ENCODE assay signal across 8 cellular contexts in the genomic region with DNA sequence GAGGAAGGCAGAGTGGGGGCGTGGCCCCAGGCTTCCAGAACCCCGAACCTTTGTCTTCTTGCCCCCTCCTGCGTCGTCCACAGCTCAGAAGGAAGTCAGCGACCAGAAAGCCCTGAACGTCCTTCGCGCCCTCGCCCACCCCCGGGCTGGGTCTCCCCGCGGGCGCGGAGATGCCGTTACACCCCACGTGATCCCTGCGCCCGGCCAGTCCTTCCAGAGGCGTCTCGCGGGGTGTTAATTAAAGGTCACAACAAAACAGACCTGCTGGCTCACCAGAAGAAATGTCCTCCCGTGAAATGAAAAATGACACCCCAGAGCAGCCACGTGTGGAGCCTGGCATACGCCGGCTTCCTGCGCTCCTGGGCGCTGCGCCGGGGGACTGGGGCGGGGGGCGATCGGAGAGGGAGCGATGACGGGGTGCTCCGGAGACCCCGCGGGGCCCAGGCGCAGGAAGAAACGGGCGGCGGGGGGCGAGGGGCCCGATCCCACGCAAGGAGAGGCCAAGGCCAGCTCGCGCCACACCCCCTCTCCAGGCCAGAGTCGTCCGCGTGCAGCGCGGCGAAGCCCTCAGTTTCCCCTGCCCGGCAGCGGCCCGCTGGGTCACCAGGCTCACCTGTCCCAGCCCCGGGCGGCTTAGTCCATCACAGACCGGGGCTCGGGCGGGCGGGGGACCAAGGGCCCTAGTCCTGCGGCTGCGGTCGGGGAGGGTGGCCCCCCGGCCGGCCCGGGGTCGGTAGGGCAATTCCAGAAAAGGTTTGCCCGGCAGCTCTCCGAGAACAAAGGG. TPM values are rescaled to one million over a fixed set of nuclear protein-coding genes. Genes with fewer than 3 reads are reported as not detected.
DNase-seq lines count a peak whose midpoint lies in the region; ATAC-seq and TF ChIP-seq lines count a peak whose summit lies in the region.

No MANE protein-coding gene starts in this region.

- H3K27ac ChIP-seq in OCI-LY7 (ENCODE audit: low read depth, low read length, poor library complexity, severe bottlenecking) (no peak overlapping the region), left lung (no peak overlapping the region), thoracic aorta (no peak overlapping the region)

- H3K9me2 ChIP-seq in OCI-LY7 (ENCODE audit: insufficient read depth, low read length), result no peaks in the 10 kb centered on the region

- ATAC-seq in left lung, result peak; percentile 3
- no peak for ATAC-seq in thoracic aorta (ENCODE audit: insufficient number of reproducible peaks, low FRiP score, low read depth)
- no peak for ATAC-seq in HG02973 (IDR thresholded peaks at IDR 0.05; ENCODE audit: unreplicated experiment)
- ATAC-seq in HG03469 (IDR thresholded peaks at IDR 0.05; ENCODE audit: unreplicated experiment), result no peak

- H3K27me3 ChIP-seq in left lung (peaks cover 0 to 84% of the 10 kb centered on the region in 2 donors), thoracic aorta (replicated peaks; ENCODE audit: insufficient read depth) (peaks cover 8% of the 10 kb centered on the region)

- POLR2A ChIA-PET in OCI-LY7 (lab: Charles Lee), result interaction anchor here (1.1 kb wide), 1 partner anchor 18 kb away, joined by 3 read pairs; no protein-coding TSS in a partner anchor

- H3K4me2 ChIP-seq in OCI-LY7 (ENCODE audit: low read length), result peak overlapping the region; percentile 31; the same call in 1 of the 2 replicates

- CTCF ChIA-PET in OCI-LY7 (lab: Charles Lee; ENCODE audit: unreplicated experiment), result no interaction called here

- TF ChIP-seq CTCF in OCI-LY7 (conservative IDR thresholded peaks at IDR 0.05; ENCODE audit: low read length) (no peak), cardiac fibroblast (IDR thresholded peaks at IDR 0.05; ENCODE audit: low read depth, low read length) (no peak), left lung (IDR thresholded peaks at IDR 0.05) (no peak), thoracic aorta (IDR thresholded peaks at IDR 0.05) (no peak)

- no peaks in the 10 kb centered on the region for H4K20me1 ChIP-seq in OCI-LY7 (ENCODE audit: insufficient read depth, low read length)

- H2AFZ ChIP-seq in OCI-LY7 (ENCODE audit: low read length), result no peak overlapping the region

- H3K9me3 ChIP-seq in OCI-LY7 (ENCODE audit: low read length) (no peaks in the 10 kb centered on the region), left lung (no peaks in the 10 kb centered on the region), thoracic aorta (no peaks in the 10 kb centered on the region)

- no peaks in the 10 kb centered on the region for H3K36me3 ChIP-seq in OCI-LY7 (ENCODE audit: insufficient read depth, low read length)
- no peaks in the 10 kb centered on the region for H3K36me3 ChIP-seq in left lung
- no peaks in the 10 kb centered on the region for H3K36me3 ChIP-seq in thoracic aorta

- intact Hi-C loops in OCI-LY7 (cut with micrococcal nuclease; ENCODE audit: unreplicated experiment), result loop anchor here (1.0 kb wide), 1 partner anchor 849 kb away; no protein-coding TSS in a partner anchor
- intact Hi-C loops in left lung (cut with DNase I), result loop anchor here in 1 of 2 donors (5.0 to 10.0 kb wide), 2 partner anchors 851 to 1338 kb away; no protein-coding TSS in a partner anchor

- DNase-seq in stimulated activated CD4-positive, alpha-beta T cell treated with anti-CD3 and anti-CD28 coated beads, Interleukin-2, amount 100 ng/mL, for 24 hours, result peak; percentile 12 to 18
- no peak for DNase-seq in stimulated activated CD4-positive, alpha-beta T cell treated with anti-CD3 and anti-CD28 coated beads, Interleukin-2, amount 100 ng/mL, for 48 hours
- DNase-seq in OCI-LY7 (ENCODE audit: low spot score) (no peak), cardiac fibroblast (ENCODE audit: low read depth in 2 of 2) (no peak), left lung (peak in 1 of 2 donors; percentile 82), thoracic aorta (ENCODE audit: low spot score) (no peak)

- H3K4me3 ChIP-seq in OCI-LY7 (ENCODE audit: low read depth, low read length, poor library complexity, severe bottlenecking), result no peak overlapping the region
- peak overlapping the region; percentile 80 to 98 for H3K4me3 ChIP-seq in cardiac fibroblast (replicated peaks in 1 of 2; ENCODE audit: low read depth in 2 of 2, low read length in 2 of 2)
- H3K4me3 ChIP-seq in left lung, result peak overlapping the region; percentile 39 to 48
- H3K4me3 ChIP-seq in thoracic aorta, result peak overlapping the region; percentile 79

- H3K4me1 ChIP-seq in OCI-LY7 (ENCODE audit: insufficient read depth, low read length, poor library complexity, severe bottlenecking) (peaks cover 7% of the 10 kb centered on the region), left lung (peaks cover 4 to 47% of the 10 kb centered on the region in 2 donors), thoracic aorta (ENCODE audit: control insufficient read depth in 1 of 2, low read depth in 2 of 2) (peaks cover 35 to 38% of the 10 kb centered on the region in 2 donors)

- no TSS peak for BruUV-seq in OCI-LY7 (replicated peaks; lab: Mats Ljungman, UMichigan)

- no peaks in the 10 kb centered on the region for H3K79me2 ChIP-seq in OCI-LY7 (ENCODE audit: insufficient read depth, low read depth, low read length)

RNA-seq across cellular contexts. Expression of gene KIF26B, which starts 0.9 kb away (rescaled TPM):
- total RNA-seq in OCI-LY7 (2014; rRNA removed; shearing (Covaris generic)), result not detected in 2 replicates
- total RNA-seq in OCI-LY7 (2022) (not detected in 2 replicates), left lung (10 to 100 TPM in 1 of 2 donors, 1 to 10 TPM in 1; 7.6 to 28.3 TPM), thoracic aorta (under 1 TPM; 0.14 to 0.41 TPM)

Comparison
In these comparisons a context has a peak if more than half of its experiments do, and no peak if none do; other contexts are left out.
1. DNase-seq: peak in stimulated activated CD4-positive, alpha-beta T cell treated with anti-CD3 and anti-CD28 coated beads, Interleukin-2, amount 100 ng/mL, for 24 hours (2 of 2); none in stimulated activated CD4-positive, alpha-beta T cell treated with anti-CD3 and anti-CD28 coated beads, Interleukin-2, amount 100 ng/mL, for 48 hours (0 of 2), OCI-LY7 (single experiment), cardiac fibroblast (0 of 2) and thoracic aorta (single experiment).
2. RNA of gene KIF26B, which starts 0.9 kb away (total RNA-seq): 7.6 to 28.3 TPM in left lung; 0.14 to 0.41 TPM in thoracic aorta and not detected in OCI-LY7; every median in the first group is over 4 times any median in the second.